ENCODE assay signal across 2 cellular contexts in genomic region chr19:49453757-49454248, GRCh38.
TF ChIP-seq lines count a peak whose summit lies in the region.

No MANE protein-coding gene starts in this region.

TF ChIP-seq in A549, 52 proteins besides CTCF, POLR2A, EP300 and RAD21 (continues in another document):
- TF ChIP-seq USF2 (IDR thresholded peaks at IDR 0.05) (no peak), CHD2 (IDR thresholded peaks at IDR 0.05; ENCODE audit: low read length, partially characterized antibody) (no peak), POLR2AphosphoS2 (conservative IDR thresholded peaks at IDR 0.05; ENCODE audit: low read length) (no peak), FOSL2 (IDR thresholded peaks at IDR 0.05) (no peak), FOSL2 (CRISPR knock-in tag; IDR thresholded peaks at IDR 0.05) (no peak), MAZ (IDR thresholded peaks at IDR 0.05; ENCODE audit: borderline replicate concordance, low read depth, low read length) (no peak), PHF8 (IDR thresholded peaks at IDR 0.05; ENCODE audit: borderline replicate concordance, low read depth) (peak; percentile 86; the same call in 1 of the 2 replicates), RFX5 (IDR thresholded peaks at IDR 0.05) (no peak), SMC3 (IDR thresholded peaks at IDR 0.05) (no peak), TP53 (CRISPR knock-in tag; IDR thresholded peaks at IDR 0.05) (peak; percentile 73; the same call in 1 of the 2 replicates), SREBF2 (IDR thresholded peaks at IDR 0.05) (no peak), ZC3H11A (IDR thresholded peaks at IDR 0.05) (no peak), ESRRA (IDR thresholded peaks at IDR 0.05; ENCODE audit: borderline replicate concordance, low read length) (no peak), ZNF302 (CRISPR knock-in tag; IDR thresholded peaks at IDR 0.05) (no peak), E2F6 (IDR thresholded peaks at IDR 0.05; ENCODE audit: borderline replicate concordance, low read depth) (no peak), NR3C1 (IDR thresholded peaks at IDR 0.05) (no peak), JUNB (IDR thresholded peaks at IDR 0.05) (no peak), BCL3 (IDR thresholded peaks at IDR 0.05) (no peak), MYC (IDR thresholded peaks at IDR 0.05; ENCODE audit: borderline replicate concordance, low read length) (no peak), ZFP36 (IDR thresholded peaks at IDR 0.05; ENCODE audit: borderline replicate concordance, partially characterized antibody) (no peak), RNF2 (IDR thresholded peaks at IDR 0.05; ENCODE audit: borderline replicate concordance, low read depth) (no peak), HES2 (IDR thresholded peaks at IDR 0.05) (no peak), JUN (IDR thresholded peaks at IDR 0.05) (no peak; a peak in 1 of 5 replicates), REST (IDR thresholded peaks at IDR 0.05) (no peak), KDM1A (IDR thresholded peaks at IDR 0.05; ENCODE audit: low read depth) (no peak), KDM5A (IDR thresholded peaks at IDR 0.05) (no peak), ELK1 (IDR thresholded peaks at IDR 0.05; ENCODE audit: low read depth, low read length) (no peak), GATA3 (IDR thresholded peaks at IDR 0.05; ENCODE audit: borderline replicate concordance) (0 out of 2 replicates have a peak, but pooled peaks have one; percentile 8), HOXA7 (CRISPR knock-in tag; IDR thresholded peaks at IDR 0.05) (peak; percentile 64; the same call in 1 of the 2 replicates)

TF ChIP-seq in HCT116, 20 proteins besides CTCF, POLR2A, EP300 and RAD21:
- no peak for TF ChIP-seq MAX (IDR thresholded peaks at IDR 0.05)
- TF ChIP-seq EZH2 (IDR thresholded peaks at IDR 0.05) = no peak
- no peak for TF ChIP-seq SP1 (IDR thresholded peaks at IDR 0.05; ENCODE audit: low read depth)
- no peak for TF ChIP-seq TCF7L2 (IDR thresholded peaks at IDR 0.05; ENCODE audit: borderline replicate concordance, extremely low read depth, insufficient read depth, insufficient read length)
- TF ChIP-seq ELF1 (IDR thresholded peaks at IDR 0.05; ENCODE audit: borderline replicate concordance, low read depth) = no peak; the same call in 1 of the 2 replicates
- no peak for TF ChIP-seq POLR2AphosphoS5 (IDR thresholded peaks at IDR 0.05; ENCODE audit: low read depth, low read length)
- TF ChIP-seq EZH2phosphoT487 (IDR thresholded peaks at IDR 0.05; ENCODE audit: borderline replicate concordance) = no peak
- TF ChIP-seq FOSL1 (IDR thresholded peaks at IDR 0.05; ENCODE audit: low read depth) = no peak
- no peak for TF ChIP-seq ZNF274 (IDR thresholded peaks at IDR 0.05; ENCODE audit: low read depth, low read length)
- no peak for TF ChIP-seq REST (IDR thresholded peaks at IDR 0.05; ENCODE audit: low read depth)
- no peak for TF ChIP-seq ZFX (IDR thresholded peaks at IDR 0.05)
